8 cellular contexts compared by ENCODE assay signal in the genomic region with DNA sequence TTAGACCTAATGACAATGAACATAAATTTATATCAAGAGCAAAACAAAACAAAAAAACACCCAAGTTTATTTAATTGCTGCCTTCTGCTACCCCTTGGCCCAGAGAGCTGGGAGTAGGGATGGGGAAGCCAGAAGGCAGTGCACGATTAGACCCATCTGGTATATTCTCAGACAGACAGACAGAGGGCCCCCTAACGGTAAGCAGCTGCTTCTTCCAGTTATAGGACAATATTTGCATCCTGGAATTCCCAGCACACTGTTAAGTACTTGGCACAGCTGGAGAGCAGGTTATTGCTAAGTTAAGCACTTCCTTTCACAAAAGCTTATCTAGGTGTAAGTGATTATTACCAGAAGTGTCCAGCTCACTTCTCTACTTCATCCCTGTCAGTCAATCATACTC. TPM values are rescaled to one million over a fixed set of nuclear protein-coding genes. Genes with fewer than 3 reads are reported as not detected.
DNase-seq lines count a peak whose midpoint lies in the region; FAIRE-seq and TF ChIP-seq lines count a peak whose summit lies in the region.

No MANE protein-coding gene starts in this region.

- TF ChIP-seq POLR2A in spleen (IDR thresholded peaks at IDR 0.05) (no peak), GM12891 (IDR thresholded peaks at IDR 0.05; ENCODE audit: low read depth, low read length) (no peak), ovary (IDR thresholded peaks at IDR 0.05) (no peak)

- DNase-seq in NCI-H526 treated with DMSO at 0.1 percent for 48 hours (lab: John Stamatoyannopoulos, UW) (peak; percentile 57), epithelial cell of esophagus (ENCODE audit: low read depth) (peak; percentile 64), spleen (no peak), GM12891 (ENCODE audit: insufficient read length, low spot score) (no peak), ovary (no peak), ecto neural progenitor cell (ENCODE audit: low spot score) (no peak)
- no peak for DNase-seq in activated CD4-positive, CD25-positive, alpha-beta regulatory T cell (lab: John Stamatoyannopoulos, UW)

- TF ChIP-seq EP300 in ovary (IDR thresholded peaks at IDR 0.05), result no peak

- no peak for FAIRE-seq in GM12891 (lab: Jason Lieb, UNC)

- no peaks in the 10 kb centered on the region for H3K9me3 ChIP-seq in HEK293 (ENCODE audit: control insufficient read depth, insufficient read depth, low read depth, low read length)
- no peaks in the 10 kb centered on the region for H3K9me3 ChIP-seq in spleen
- no peaks in the 10 kb centered on the region for H3K9me3 ChIP-seq in ovary

- H3K4me3 ChIP-seq in HEK293 (ENCODE audit: low read depth, low read length) (no peak overlapping the region), epithelial cell of esophagus (ENCODE audit: low read length) (no peak overlapping the region), spleen (no peak overlapping the region), ovary (no peak overlapping the region)

- TF ChIP-seq CTCF in HEK293 (tag by site-specific recombination; IDR thresholded peaks at IDR 0.05) (no peak), epithelial cell of esophagus (IDR thresholded peaks at IDR 0.05; ENCODE audit: insufficient read depth, low read depth, low read length, missing control alignments) (peak; percentile 45), spleen (IDR thresholded peaks at IDR 0.05 in 8 of 11, conservative IDR thresholded peaks at IDR 0.05 in 3 of 11) (peak in 6 of 11 experiments; percentile 18 to 42 (median 32)), ovary (IDR thresholded peaks at IDR 0.05) (no peak)

- H3K4me1 ChIP-seq in HEK293 (ENCODE audit: control insufficient read depth, insufficient read depth, low read length) (no peaks in the 10 kb centered on the region), spleen (peaks cover 4 to 30% (median 19%) of the 10 kb centered on the region in 6 donors), ovary (ENCODE audit: insufficient read depth) (no peaks in the 10 kb centered on the region)

- H3K27ac ChIP-seq in HEK293 (ENCODE audit: extremely low read depth, low read depth, low read length) (no peak overlapping the region), spleen (no peak overlapping the region), ovary (no peak overlapping the region)

- POLR2A ChIA-PET in HEK293 (lab: Yijun Ruan, JAX), result no interaction called here

- H3K36me3 ChIP-seq in HEK293 (ENCODE audit: control insufficient read depth in 2 of 2, insufficient read depth in 1 of 2, low read length in 2 of 2), result no peaks in the 10 kb centered on the region
- H3K36me3 ChIP-seq in spleen, result no peaks in the 10 kb centered on the region
- no peaks in the 10 kb centered on the region for H3K36me3 ChIP-seq in ovary

- 6 to 53% (median 43%) methylated on average over 2 of the region's 2 CpGs for WGBS in spleen, 5 donors
- WGBS in ovary, 3 donors, result 7 to 16% (median 12%) methylated on average over 2 of the region's 2 CpGs

- H3K27me3 ChIP-seq in spleen (replicated peaks in 1 of 7) (peaks cover 0 to 4% (median 0%) of the 10 kb centered on the region in 7 donors), ovary (no peaks in the 10 kb centered on the region)

- intact Hi-C loops in spleen (cut with DNase I; ENCODE audit: low total_unique reads), result loop anchor here (10.0 kb wide), 1 partner anchor 59 kb away; no protein-coding TSS in a partner anchor
- intact Hi-C loops in ovary (cut with DNase I), result no loop called here

- CTCF ChIA-PET in HEK293 (lab: Yijun Ruan, JAX), result interaction anchor here (0.6 to 3.0 kb wide), 12 partner anchors 13 to 1666 kb away, joined by 3 to 15 read pairs (median 3); no protein-coding TSS in a partner anchor

TF ChIP-seq in HEK293, 187 proteins besides CTCF, POLR2A, EP300 and RAD21:
- TF ChIP-seq ZNF777 (tag by site-specific recombination; IDR thresholded peaks at IDR 0.05; ENCODE audit: borderline replicate concordance) (no peak), ZSCAN30 (tag by site-specific recombination; IDR thresholded peaks at IDR 0.05) (peak; percentile 51; the same call in 1 of the 2 replicates)
TF ChIP-seq in HEK293: peak in this region for 1.

TF ChIP-seq in GM12891, 5 proteins besides CTCF, POLR2A, EP300 and RAD21:
- no peak for TF ChIP-seq POU2F2 (IDR thresholded peaks at IDR 0.05; ENCODE audit: low read depth, low read length)
- no peak for TF ChIP-seq POLR2AphosphoS5 (IDR thresholded peaks at IDR 0.05; ENCODE audit: low read depth, low read length)
- TF ChIP-seq SPI1 (IDR thresholded peaks at IDR 0.05; ENCODE audit: low read depth, low read length), result no peak
- TF ChIP-seq PAX5 (IDR thresholded peaks at IDR 0.05; ENCODE audit: insufficient read depth, low read length, severe bottlenecking), result no peak
- no peak for TF ChIP-seq TAF1 (IDR thresholded peaks at IDR 0.05; ENCODE audit: low read depth, low read length)

RNA-seq across cellular contexts. Expression of gene C2CD4B, which starts 39.3 kb away (rescaled TPM):
- total RNA-seq in spleen (1 to 10 TPM in 2 of 7 donors, under 1 TPM in 3, not detected in 2; 0.30 to 2.3 (median 0.89) TPM), ovary (1 to 10 TPM in 4 of 7 donors, under 1 TPM in 2, not detected in 1; 0.92 to 7.1 (median 2.6) TPM)
- polyA plus RNA-seq in spleen (1 to 10 TPM in 1 of 3 donors, under 1 TPM in 2; 0.26 to 1.1 (median 0.33) TPM), ovary (under 1 TPM; 0.23 to 0.44 TPM)
- polyA plus RNA-seq in GM12891 (2012; ENCODE audit: low read depth, missing spikeins), result not detected

RNA-seq across cellular contexts. Expression of gene C2CD4A, which starts 59.0 kb away (rescaled TPM):
- total RNA-seq in spleen, result not detected
- under 1 TPM; 0.04 to 0.08 (median 0.06) TPM for polyA plus RNA-seq in spleen
- not detected for polyA plus RNA-seq in GM12891 (2012; ENCODE audit: low read depth, missing spikeins)
- under 1 TPM in 3 of 7 donors, not detected in 4; 0.12 to 0.13 (median 0.13) TPM for total RNA-seq in ovary
- under 1 TPM in 1 of 2 donors, not detected in 1; 0.02 TPM for polyA plus RNA-seq in ovary

Comparison
In these comparisons a context has a peak if more than half of its experiments do, and no peak if none do; other contexts are left out.
1. CTCF ChIP-seq: peak in epithelial cell of esophagus (single experiment) and spleen (6 of 11); none in HEK293 (single experiment) and ovary (0 of 3).
2. DNase-seq: peak in NCI-H526 treated with DMSO at 0.1 percent for 48 hours (single experiment) and epithelial cell of esophagus (single experiment); none in spleen (single experiment), GM12891 (single experiment), ovary (0 of 5), activated CD4-positive, CD25-positive, alpha-beta regulatory T cell (0 of 4) and ecto neural progenitor cell (single experiment).